1 cellular context compared by ENCODE assay signal in the genomic region with DNA sequence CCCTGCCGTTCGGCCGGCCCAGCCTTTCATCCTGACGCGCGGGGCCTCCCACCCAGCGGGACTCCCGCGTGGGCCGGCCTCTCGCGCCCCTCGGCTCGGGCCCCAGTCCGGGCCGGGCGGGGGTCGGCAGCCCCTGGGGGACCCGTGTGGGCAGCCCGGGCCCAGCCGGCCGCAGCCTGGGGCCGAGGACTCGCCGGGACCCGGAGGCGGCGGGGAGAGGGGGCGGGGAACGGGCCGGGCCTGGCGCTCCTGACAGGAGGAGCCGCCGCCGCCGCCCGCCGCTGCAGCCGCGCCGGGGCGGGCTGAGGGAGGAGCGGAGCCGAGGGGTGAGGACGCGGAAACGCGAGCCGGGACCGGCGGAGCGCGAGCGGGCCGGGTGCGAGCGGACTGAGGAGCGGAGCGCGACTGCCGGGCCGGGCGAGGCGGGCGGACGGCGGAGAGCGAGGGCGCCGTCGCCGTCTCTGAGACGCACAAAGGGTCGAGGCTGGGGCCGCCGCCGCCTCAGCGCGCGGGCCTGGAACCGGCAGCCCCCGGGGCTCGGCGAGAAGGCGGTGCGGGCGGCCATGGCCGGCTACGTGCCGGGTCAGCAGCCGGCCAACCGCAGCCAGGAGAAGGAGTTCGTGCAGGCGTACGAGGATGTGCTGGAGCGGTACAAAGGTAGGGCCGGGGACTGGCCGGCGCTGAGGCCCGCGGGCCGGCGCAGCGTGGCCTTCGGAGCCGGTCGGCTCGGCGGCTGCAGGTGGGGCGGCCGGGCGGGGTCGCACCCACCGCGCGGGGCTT.
TF ChIP-seq lines count a peak whose summit lies in the region.

No MANE protein-coding gene starts in this region.

TF ChIP-seq in H1, 55 proteins besides CTCF, POLR2A, EP300 and RAD21:
- TF ChIP-seq SIN3A (conservative IDR thresholded peaks at IDR 0.05 in 1 of 2, IDR thresholded peaks at IDR 0.05 in 1 of 2; ENCODE audit: low read depth in 1 of 2, low read length in 2 of 2) (peak in 1 of 2 experiments; percentile 81; a peak in 2 of 4 replicates), KDM4A (IDR thresholded peaks at IDR 0.05; ENCODE audit: low read depth, low read length, severe bottlenecking) (peak; percentile 28), CHD1 (IDR thresholded peaks at IDR 0.05; ENCODE audit: low read depth, low read length) (no peak), MAFK (IDR thresholded peaks at IDR 0.05; ENCODE audit: low read depth, low read length) (no peak), BRCA1 (IDR thresholded peaks at IDR 0.05; ENCODE audit: low read depth, low read length) (no peak), SIX5 (IDR thresholded peaks at IDR 0.05; ENCODE audit: low read depth, low read length) (no peak), BCL11A (IDR thresholded peaks at IDR 0.05; ENCODE audit: low read depth in 2 of 2, low read length in 2 of 2) (no peak), CBX8 (IDR thresholded peaks at IDR 0.05; ENCODE audit: borderline replicate concordance, low read depth, low read length) (no peak), KDM5A (IDR thresholded peaks at IDR 0.05; ENCODE audit: low read length) (no peak), JUND (IDR thresholded peaks at IDR 0.05; ENCODE audit: low read length) (no peak), SP1 (IDR thresholded peaks at IDR 0.05; ENCODE audit: low read depth, low read length) (no peak), TCF12 (IDR thresholded peaks at IDR 0.05; ENCODE audit: low read depth, low read length) (no peak), PHF8 (conservative IDR thresholded peaks at IDR 0.05; ENCODE audit: low read depth, low read length) (peak; percentile 55), POU5F1 (IDR thresholded peaks at IDR 0.05; ENCODE audit: low read depth, low read length) (no peak), GABPA (IDR thresholded peaks at IDR 0.05; ENCODE audit: borderline replicate concordance, insufficient read depth, low read length) (no peak), POLR2AphosphoS5 (IDR thresholded peaks at IDR 0.05; ENCODE audit: low read depth, low read length) (0 out of 2 replicates have a peak, but pooled peaks have one; percentile 9), SIRT6 (IDR thresholded peaks at IDR 0.05; ENCODE audit: low read length) (no peak), SUZ12 (IDR thresholded peaks at IDR 0.05; ENCODE audit: low read length) (no peak), TAF1 (IDR thresholded peaks at IDR 0.05; ENCODE audit: low read depth, low read length) (peak; percentile 71; the same call in 1 of the 2 replicates), CTBP2 (IDR thresholded peaks at IDR 0.05; ENCODE audit: borderline replicate concordance, insufficient read depth, insufficient read length, low read length) (no peak), ASH2L (IDR thresholded peaks at IDR 0.05; ENCODE audit: low read length) (no peak), RBBP5 (IDR thresholded peaks at IDR 0.05; ENCODE audit: borderline replicate concordance, low read depth, low read length) (peak; percentile 58; the same call in 1 of the 2 replicates), CHD2 (IDR thresholded peaks at IDR 0.05; ENCODE audit: low read length) (no peak), SRF (IDR thresholded peaks at IDR 0.05; ENCODE audit: low read depth, low read length) (no peak), SAP30 (IDR thresholded peaks at IDR 0.05; ENCODE audit: insufficient read depth, insufficient replicate concordance, low read length) (no peak), KDM1A (IDR thresholded peaks at IDR 0.05; ENCODE audit: borderline replicate concordance, low read length) (no peak), RXRA (IDR thresholded peaks at IDR 0.05; ENCODE audit: insufficient read depth, low read depth, low read length) (no peak), FOSL1 (IDR thresholded peaks at IDR 0.05; ENCODE audit: insufficient read depth, low read depth, low read length) (no peak), YY1 (IDR thresholded peaks at IDR 0.05; ENCODE audit: low read depth, low read length) (peak; percentile 62; the same call in 1 of the 2 replicates), NRF1 (IDR thresholded peaks at IDR 0.05; ENCODE audit: low read depth, low read length) (no peak), TAF7 (optimal IDR thresholded peaks at IDR 0.05; ENCODE audit: borderline replicate concordance, low read depth, low read length) (peak; percentile 17), RFX5 (IDR thresholded peaks at IDR 0.05; ENCODE audit: borderline replicate concordance, low read depth, low read length) (no peak), SP2 (IDR thresholded peaks at IDR 0.05; ENCODE audit: low read length) (no peak), HDAC2 (IDR thresholded peaks at IDR 0.05; ENCODE audit: borderline replicate concordance in 1 of 2, low read depth in 2 of 2, low read length in 2 of 2) (0 out of 4 replicates have a peak, but pooled peaks of 1 of the 2 experiments have one; percentile 14), GTF2F1 (IDR thresholded peaks at IDR 0.05; ENCODE audit: borderline replicate concordance, low read depth, low read length) (no peak), TBP (IDR thresholded peaks at IDR 0.05; ENCODE audit: low read depth, low read length) (0 out of 2 replicates have a peak, but pooled peaks have one; percentile 18), JUN (IDR thresholded peaks at IDR 0.05; ENCODE audit: low read depth, low read length) (no peak)
- TF ChIP-seq, protein P1, sequence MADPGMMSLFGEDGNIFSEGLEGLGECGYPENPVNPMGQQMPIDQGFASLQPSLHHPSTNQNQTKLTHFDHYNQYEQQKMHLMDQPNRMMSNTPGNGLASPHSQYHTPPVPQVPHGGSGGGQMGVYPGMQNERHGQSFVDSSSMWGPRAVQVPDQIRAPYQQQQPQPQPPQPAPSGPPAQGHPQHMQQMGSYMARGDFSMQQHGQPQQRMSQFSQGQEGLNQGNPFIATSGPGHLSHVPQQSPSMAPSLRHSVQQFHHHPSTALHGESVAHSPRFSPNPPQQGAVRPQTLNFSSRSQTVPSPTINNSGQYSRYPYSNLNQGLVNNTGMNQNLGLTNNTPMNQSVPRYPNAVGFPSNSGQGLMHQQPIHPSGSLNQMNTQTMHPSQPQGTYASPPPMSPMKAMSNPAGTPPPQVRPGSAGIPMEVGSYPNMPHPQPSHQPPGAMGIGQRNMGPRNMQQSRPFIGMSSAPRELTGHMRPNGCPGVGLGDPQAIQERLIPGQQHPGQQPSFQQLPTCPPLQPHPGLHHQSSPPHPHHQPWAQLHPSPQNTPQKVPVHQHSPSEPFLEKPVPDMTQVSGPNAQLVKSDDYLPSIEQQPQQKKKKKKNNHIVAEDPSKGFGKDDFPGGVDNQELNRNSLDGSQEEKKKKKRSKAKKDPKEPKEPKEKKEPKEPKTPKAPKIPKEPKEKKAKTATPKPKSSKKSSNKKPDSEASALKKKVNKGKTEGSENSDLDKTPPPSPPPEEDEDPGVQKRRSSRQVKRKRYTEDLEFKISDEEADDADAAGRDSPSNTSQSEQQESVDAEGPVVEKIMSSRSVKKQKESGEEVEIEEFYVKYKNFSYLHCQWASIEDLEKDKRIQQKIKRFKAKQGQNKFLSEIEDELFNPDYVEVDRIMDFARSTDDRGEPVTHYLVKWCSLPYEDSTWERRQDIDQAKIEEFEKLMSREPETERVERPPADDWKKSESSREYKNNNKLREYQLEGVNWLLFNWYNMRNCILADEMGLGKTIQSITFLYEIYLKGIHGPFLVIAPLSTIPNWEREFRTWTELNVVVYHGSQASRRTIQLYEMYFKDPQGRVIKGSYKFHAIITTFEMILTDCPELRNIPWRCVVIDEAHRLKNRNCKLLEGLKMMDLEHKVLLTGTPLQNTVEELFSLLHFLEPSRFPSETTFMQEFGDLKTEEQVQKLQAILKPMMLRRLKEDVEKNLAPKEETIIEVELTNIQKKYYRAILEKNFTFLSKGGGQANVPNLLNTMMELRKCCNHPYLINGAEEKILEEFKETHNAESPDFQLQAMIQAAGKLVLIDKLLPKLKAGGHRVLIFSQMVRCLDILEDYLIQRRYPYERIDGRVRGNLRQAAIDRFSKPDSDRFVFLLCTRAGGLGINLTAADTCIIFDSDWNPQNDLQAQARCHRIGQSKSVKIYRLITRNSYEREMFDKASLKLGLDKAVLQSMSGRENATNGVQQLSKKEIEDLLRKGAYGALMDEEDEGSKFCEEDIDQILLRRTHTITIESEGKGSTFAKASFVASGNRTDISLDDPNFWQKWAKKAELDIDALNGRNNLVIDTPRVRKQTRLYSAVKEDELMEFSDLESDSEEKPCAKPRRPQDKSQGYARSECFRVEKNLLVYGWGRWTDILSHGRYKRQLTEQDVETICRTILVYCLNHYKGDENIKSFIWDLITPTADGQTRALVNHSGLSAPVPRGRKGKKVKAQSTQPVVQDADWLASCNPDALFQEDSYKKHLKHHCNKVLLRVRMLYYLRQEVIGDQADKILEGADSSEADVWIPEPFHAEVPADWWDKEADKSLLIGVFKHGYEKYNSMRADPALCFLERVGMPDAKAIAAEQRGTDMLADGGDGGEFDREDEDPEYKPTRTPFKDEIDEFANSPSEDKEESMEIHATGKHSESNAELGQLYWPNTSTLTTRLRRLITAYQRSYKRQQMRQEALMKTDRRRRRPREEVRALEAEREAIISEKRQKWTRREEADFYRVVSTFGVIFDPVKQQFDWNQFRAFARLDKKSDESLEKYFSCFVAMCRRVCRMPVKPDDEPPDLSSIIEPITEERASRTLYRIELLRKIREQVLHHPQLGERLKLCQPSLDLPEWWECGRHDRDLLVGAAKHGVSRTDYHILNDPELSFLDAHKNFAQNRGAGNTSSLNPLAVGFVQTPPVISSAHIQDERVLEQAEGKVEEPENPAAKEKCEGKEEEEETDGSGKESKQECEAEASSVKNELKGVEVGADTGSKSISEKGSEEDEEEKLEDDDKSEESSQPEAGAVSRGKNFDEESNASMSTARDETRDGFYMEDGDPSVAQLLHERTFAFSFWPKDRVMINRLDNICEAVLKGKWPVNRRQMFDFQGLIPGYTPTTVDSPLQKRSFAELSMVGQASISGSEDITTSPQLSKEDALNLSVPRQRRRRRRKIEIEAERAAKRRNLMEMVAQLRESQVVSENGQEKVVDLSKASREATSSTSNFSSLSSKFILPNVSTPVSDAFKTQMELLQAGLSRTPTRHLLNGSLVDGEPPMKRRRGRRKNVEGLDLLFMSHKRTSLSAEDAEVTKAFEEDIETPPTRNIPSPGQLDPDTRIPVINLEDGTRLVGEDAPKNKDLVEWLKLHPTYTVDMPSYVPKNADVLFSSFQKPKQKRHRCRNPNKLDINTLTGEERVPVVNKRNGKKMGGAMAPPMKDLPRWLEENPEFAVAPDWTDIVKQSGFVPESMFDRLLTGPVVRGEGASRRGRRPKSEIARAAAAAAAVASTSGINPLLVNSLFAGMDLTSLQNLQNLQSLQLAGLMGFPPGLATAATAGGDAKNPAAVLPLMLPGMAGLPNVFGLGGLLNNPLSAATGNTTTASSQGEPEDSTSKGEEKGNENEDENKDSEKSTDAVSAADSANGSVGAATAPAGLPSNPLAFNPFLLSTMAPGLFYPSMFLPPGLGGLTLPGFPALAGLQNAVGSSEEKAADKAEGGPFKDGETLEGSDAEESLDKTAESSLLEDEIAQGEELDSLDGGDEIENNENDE (IDR thresholded peaks at IDR 0.05; ENCODE audit: insufficient replicate concordance, low read length), result no peak
- TF ChIP-seq, protein P2, sequence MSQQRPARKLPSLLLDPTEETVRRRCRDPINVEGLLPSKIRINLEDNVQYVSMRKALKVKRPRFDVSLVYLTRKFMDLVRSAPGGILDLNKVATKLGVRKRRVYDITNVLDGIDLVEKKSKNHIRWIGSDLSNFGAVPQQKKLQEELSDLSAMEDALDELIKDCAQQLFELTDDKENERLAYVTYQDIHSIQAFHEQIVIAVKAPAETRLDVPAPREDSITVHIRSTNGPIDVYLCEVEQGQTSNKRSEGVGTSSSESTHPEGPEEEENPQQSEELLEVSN (IDR thresholded peaks at IDR 0.05), result no peak
- TF ChIP-seq, protein P3, sequence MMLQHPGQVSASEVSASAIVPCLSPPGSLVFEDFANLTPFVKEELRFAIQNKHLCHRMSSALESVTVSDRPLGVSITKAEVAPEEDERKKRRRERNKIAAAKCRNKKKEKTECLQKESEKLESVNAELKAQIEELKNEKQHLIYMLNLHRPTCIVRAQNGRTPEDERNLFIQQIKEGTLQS (IDR thresholded peaks at IDR 0.05; ENCODE audit: insufficient read depth, low read depth, low read length), result no peak
- TF ChIP-seq, protein P4, sequence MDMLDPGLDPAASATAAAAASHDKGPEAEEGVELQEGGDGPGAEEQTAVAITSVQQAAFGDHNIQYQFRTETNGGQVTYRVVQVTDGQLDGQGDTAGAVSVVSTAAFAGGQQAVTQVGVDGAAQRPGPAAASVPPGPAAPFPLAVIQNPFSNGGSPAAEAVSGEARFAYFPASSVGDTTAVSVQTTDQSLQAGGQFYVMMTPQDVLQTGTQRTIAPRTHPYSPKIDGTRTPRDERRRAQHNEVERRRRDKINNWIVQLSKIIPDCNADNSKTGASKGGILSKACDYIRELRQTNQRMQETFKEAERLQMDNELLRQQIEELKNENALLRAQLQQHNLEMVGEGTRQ (IDR thresholded peaks at IDR 0.05; ENCODE audit: low read length), result no peak
